In genomic region chr2:47070155-47070919, GRCh38 we compare ENCODE assay signal across 1 cellular context.
A peak's percentile ranks its signal among the peaks of the same experiment; 100 is the strongest.
TF ChIP-seq lines count a peak whose summit lies in the region.

No MANE protein-coding gene starts in this region.

TF ChIP-seq in HepG2, 621 proteins besides CTCF, POLR2A, EP300 and RAD21 (continued from another document and continues in another):
- TF ChIP-seq ZNF318 (CRISPR knock-in tag; IDR thresholded peaks at IDR 0.05): no peak
- peak; percentile 61 for TF ChIP-seq THAP11 (CRISPR knock-in tag; IDR thresholded peaks at IDR 0.05)
- no peak for TF ChIP-seq ZNF792 (CRISPR knock-in tag; IDR thresholded peaks at IDR 0.05)
- TF ChIP-seq MAZ (IDR thresholded peaks at IDR 0.05; ENCODE audit: borderline replicate concordance, low read depth, low read length): no peak
- 0 out of 2 replicates have a peak, but pooled peaks have one; percentile 47 for TF ChIP-seq MAZ (CRISPR knock-in tag; IDR thresholded peaks at IDR 0.05; ENCODE audit: low read depth)
- no peak; the same call in 1 of the 2 replicates for TF ChIP-seq ZNF136 (CRISPR knock-in tag; IDR thresholded peaks at IDR 0.05; ENCODE audit: low read depth)
- peak; percentile 8; the same call in 1 of the 2 replicates for TF ChIP-seq RXRA (CRISPR knock-in tag; IDR thresholded peaks at IDR 0.05)
- TF ChIP-seq ZBTB7B (CRISPR knock-in tag; IDR thresholded peaks at IDR 0.05): peak; percentile 60
- peak; percentile 77; the same call in 1 of the 2 replicates for TF ChIP-seq GTF3A (CRISPR knock-in tag; conservative IDR thresholded peaks at IDR 0.05)
- TF ChIP-seq, protein P1, sequence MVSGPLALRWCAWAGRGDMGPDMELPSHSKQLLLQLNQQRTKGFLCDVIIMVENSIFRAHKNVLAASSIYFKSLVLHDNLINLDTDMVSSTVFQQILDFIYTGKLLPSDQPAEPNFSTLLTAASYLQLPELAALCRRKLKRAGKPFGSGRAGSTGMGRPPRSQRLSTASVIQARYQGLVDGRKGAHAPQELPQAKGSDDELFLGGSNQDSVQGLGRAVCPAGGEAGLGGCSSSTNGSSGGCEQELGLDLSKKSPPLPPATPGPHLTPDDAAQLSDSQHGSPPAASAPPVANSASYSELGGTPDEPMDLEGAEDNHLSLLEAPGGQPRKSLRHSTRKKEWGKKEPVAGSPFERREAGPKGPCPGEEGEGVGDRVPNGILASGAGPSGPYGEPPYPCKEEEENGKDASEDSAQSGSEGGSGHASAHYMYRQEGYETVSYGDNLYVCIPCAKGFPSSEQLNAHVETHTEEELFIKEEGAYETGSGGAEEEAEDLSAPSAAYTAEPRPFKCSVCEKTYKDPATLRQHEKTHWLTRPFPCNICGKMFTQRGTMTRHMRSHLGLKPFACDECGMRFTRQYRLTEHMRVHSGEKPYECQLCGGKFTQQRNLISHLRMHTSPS (CRISPR knock-in tag; IDR thresholded peaks at IDR 0.05; ENCODE audit: low read depth): peak; percentile 76; the same call in 1 of the 2 replicates
- TF ChIP-seq KAT7 (CRISPR knock-in tag; IDR thresholded peaks at IDR 0.05; ENCODE audit: borderline replicate concordance): peak; percentile 30; the same call in 1 of the 2 replicates
- peak; percentile 0; the same call in 1 of the 2 replicates for TF ChIP-seq ELF1 (CRISPR knock-in tag; IDR thresholded peaks at IDR 0.05)
- no peak for TF ChIP-seq ZNF530 (CRISPR knock-in tag; IDR thresholded peaks at IDR 0.05; ENCODE audit: low read depth)
- peak; percentile 46; the same call in 1 of the 2 replicates for TF ChIP-seq NCOA2 (CRISPR knock-in tag; IDR thresholded peaks at IDR 0.05)
- TF ChIP-seq SP1 (IDR thresholded peaks at IDR 0.05): no peak
- TF ChIP-seq SP1 (CRISPR knock-in tag; IDR thresholded peaks at IDR 0.05): no peak
- no peak for TF ChIP-seq GMEB2 (CRISPR knock-in tag; IDR thresholded peaks at IDR 0.05; ENCODE audit: low read depth)
- no peak for TF ChIP-seq ZNF264 (CRISPR knock-in tag; IDR thresholded peaks at IDR 0.05)
- TF ChIP-seq, protein P2, sequence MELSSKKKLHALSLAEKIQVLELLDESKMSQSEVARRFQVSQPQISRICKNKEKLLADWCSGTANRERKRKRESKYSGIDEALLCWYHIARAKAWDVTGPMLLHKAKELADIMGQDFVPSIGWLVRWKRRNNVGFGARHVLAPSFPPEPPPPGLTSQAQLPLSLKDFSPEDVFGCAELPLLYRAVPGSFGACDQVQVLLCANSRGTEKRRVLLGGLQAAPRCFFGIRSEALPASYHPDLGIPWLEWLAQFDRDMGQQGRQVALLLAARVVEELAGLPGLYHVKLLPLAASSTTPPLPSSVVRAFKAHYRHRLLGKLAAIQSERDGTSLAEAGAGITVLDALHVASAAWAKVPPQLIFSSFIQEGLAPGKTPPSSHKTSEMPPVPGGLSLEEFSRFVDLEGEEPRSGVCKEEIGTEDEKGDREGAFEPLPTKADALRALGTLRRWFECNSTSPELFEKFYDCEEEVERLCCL (CRISPR knock-in tag; IDR thresholded peaks at IDR 0.05; ENCODE audit: borderline replicate concordance): 0 out of 2 replicates have a peak, but pooled peaks have one; percentile 41
- peak; percentile 52 for TF ChIP-seq THAP9 (CRISPR knock-in tag; IDR thresholded peaks at IDR 0.05; ENCODE audit: borderline replicate concordance)
- no peak for TF ChIP-seq ZNF589 (CRISPR knock-in tag; conservative IDR thresholded peaks at IDR 0.05)
- TF ChIP-seq TRAFD1 (CRISPR knock-in tag; IDR thresholded peaks at IDR 0.05; ENCODE audit: borderline replicate concordance): no peak
- peak; percentile 72 for TF ChIP-seq CBFB (CRISPR knock-in tag; IDR thresholded peaks at IDR 0.05)
- TF ChIP-seq MXD4 (CRISPR knock-in tag; IDR thresholded peaks at IDR 0.05): peak; percentile 41; the same call in 1 of the 2 replicates
- TF ChIP-seq, protein P3, sequence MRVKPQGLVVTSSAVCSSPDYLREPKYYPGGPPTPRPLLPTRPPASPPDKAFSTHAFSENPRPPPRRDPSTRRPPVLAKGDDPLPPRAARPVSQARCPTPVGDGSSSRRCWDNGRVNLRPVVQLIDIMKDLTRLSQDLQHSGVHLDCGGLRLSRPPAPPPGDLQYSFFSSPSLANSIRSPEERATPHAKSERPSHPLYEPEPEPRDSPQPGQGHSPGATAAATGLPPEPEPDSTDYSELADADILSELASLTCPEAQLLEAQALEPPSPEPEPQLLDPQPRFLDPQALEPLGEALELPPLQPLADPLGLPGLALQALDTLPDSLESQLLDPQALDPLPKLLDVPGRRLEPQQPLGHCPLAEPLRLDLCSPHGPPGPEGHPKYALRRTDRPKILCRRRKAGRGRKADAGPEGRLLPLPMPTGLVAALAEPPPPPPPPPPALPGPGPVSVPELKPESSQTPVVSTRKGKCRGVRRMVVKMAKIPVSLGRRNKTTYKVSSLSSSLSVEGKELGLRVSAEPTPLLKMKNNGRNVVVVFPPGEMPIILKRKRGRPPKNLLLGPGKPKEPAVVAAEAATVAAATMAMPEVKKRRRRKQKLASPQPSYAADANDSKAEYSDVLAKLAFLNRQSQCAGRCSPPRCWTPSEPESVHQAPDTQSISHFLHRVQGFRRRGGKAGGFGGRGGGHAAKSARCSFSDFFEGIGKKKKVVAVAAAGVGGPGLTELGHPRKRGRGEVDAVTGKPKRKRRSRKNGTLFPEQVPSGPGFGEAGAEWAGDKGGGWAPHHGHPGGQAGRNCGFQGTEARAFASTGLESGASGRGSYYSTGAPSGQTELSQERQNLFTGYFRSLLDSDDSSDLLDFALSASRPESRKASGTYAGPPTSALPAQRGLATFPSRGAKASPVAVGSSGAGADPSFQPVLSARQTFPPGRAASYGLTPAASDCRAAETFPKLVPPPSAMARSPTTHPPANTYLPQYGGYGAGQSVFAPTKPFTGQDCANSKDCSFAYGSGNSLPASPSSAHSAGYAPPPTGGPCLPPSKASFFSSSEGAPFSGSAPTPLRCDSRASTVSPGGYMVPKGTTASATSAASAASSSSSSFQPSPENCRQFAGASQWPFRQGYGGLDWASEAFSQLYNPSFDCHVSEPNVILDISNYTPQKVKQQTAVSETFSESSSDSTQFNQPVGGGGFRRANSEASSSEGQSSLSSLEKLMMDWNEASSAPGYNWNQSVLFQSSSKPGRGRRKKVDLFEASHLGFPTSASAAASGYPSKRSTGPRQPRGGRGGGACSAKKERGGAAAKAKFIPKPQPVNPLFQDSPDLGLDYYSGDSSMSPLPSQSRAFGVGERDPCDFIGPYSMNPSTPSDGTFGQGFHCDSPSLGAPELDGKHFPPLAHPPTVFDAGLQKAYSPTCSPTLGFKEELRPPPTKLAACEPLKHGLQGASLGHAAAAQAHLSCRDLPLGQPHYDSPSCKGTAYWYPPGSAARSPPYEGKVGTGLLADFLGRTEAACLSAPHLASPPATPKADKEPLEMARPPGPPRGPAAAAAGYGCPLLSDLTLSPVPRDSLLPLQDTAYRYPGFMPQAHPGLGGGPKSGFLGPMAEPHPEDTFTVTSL (CRISPR knock-in tag; IDR thresholded peaks at IDR 0.05; ENCODE audit: borderline replicate concordance): peak; percentile 59; the same call in 1 of the 2 replicates
- 0 out of 2 replicates have a peak, but pooled peaks have one; percentile 18 for TF ChIP-seq RBFOX2 (IDR thresholded peaks at IDR 0.05; ENCODE audit: low read depth, low read length)
- TF ChIP-seq ZNF724P (CRISPR knock-in tag; IDR thresholded peaks at IDR 0.05; ENCODE audit: borderline replicate concordance): no peak
- no peak for TF ChIP-seq NCOA1 (CRISPR knock-in tag; IDR thresholded peaks at IDR 0.05)
- TF ChIP-seq NKX3-1 (CRISPR knock-in tag; IDR thresholded peaks at IDR 0.05): no peak
- 0 out of 2 replicates have a peak, but pooled peaks have one; percentile 60 for TF ChIP-seq ZNF713 (CRISPR knock-in tag; IDR thresholded peaks at IDR 0.05)
- peak; percentile 22; the same call in 1 of the 2 replicates for TF ChIP-seq ZBTB8A (CRISPR knock-in tag; IDR thresholded peaks at IDR 0.05; ENCODE audit: borderline replicate concordance, low read depth)
- TF ChIP-seq DMAP1 (CRISPR knock-in tag; IDR thresholded peaks at IDR 0.05): 0 out of 2 replicates have a peak, but pooled peaks have one; percentile 30
- no peak for TF ChIP-seq CHD4 (IDR thresholded peaks at IDR 0.05; ENCODE audit: borderline replicate concordance, low read length)
- no peak for TF ChIP-seq KDM1A (CRISPR knock-in tag; IDR thresholded peaks at IDR 0.05)
